In the genomic region with DNA sequence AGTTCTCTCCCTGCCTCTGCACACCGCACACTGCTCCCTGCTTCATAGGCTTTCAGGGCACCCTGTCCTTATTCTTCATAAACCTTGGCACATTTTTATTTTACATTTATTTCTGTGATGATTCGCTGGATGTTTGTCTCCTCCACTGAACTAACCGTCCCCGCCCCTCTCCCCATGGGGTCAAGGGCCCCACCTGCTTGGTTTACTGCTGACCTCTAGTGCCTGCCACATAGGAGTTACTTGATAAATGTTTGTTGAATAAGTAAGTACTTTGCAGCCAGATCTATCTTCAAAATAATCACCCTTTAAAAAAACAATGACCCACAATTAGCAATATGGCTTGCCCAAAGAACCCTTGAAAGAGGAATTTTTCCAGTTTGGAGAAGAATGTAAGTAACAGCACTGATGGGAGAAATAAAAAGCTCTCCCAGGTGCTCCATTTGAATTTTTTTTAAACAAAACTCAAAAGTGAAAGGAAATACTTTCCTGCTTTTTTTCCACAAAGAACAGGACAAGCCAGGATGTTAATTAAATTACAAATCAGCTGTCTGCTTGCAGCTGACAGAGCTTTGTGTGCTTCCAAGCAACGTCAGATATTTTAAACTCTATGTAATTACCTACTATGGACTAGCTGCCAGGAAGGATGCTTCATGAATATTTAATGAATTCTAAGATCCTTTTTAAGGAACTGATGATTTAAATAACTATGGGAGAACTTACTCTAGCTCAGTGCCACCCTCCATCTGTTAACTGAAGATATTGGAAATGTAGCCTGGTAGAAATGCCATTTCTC, we compare ENCODE assay signal across 15 cellular contexts.
DNase-seq lines count a peak whose midpoint lies in the region; ATAC-seq and TF ChIP-seq lines count a peak whose summit lies in the region.
"Had no signal": no experiment of that assay in that cellular context is flagged by ENCODE, and none has a peak within 500 bp of the region (broad histone marks: within the 10 kb centered on the region; RNA-seq: fewer than 3 reads in every experiment).

No MANE protein-coding gene starts in this region.

- intact Hi-C loops in left colon (cut with DNase I, micrococcal nuclease), result no loop called here
- intact Hi-C loops in heart right ventricle (cut with DNase I), result no loop called here
- intact Hi-C loops in natural killer cell (cut with micrococcal nuclease), result no loop called here

- H3K9me2 ChIP-seq in DOHH2 (replicated peaks; ENCODE audit: control insufficient read depth, low read length), result no peaks in the 10 kb centered on the region

- ATAC-seq in left colon (no peak), HG02884 (IDR thresholded peaks at IDR 0.05; ENCODE audit: unreplicated experiment) (no peak), heart right ventricle (no peak), natural killer cell (no peak)
- ATAC-seq: left cardiac atrium had no signal

- H3K4me1 ChIP-seq in DOHH2 (ENCODE audit: control insufficient read depth, low read length) (peaks cover 26% of the 10 kb centered on the region), heart right ventricle (no peaks in the 10 kb centered on the region)

- no peaks in the 10 kb centered on the region for H3K79me2 ChIP-seq in DOHH2 (ENCODE audit: control insufficient read depth, low read length)

- H3K27ac ChIP-seq in DOHH2 (ENCODE audit: low read depth, low read length) (no peak overlapping the region), heart right ventricle (no peak overlapping the region)
- H3K27ac ChIP-seq: BLaER1, coronary artery had no signal

- H3K9me3 Mint-ChIP-seq in natural killer cell, result peaks cover 11 to 12% of the 10 kb centered on the region in 2 donors

- H3K4me3 Mint-ChIP-seq in natural killer cell, result no peak overlapping the region
- H3K4me3 Mint-ChIP-seq: stimulated activated naive CD8-positive, alpha-beta T cell treated with anti-CD3 and anti-CD28 coated beads, Interleukin-15, Interleukin-2, amounts not matched to agents 100 ng/mL and 50 ng/mL, for 24 hours had no signal

- H3K4me2 ChIP-seq in DOHH2 (ENCODE audit: low read length), result 0 out of 2 replicates have a peak overlapping the region, but pooled peaks have one; percentile 9
- H3K4me2 ChIP-seq: BLaER1 had no signal

- peak; percentile 10 for TF ChIP-seq CTCF in DOHH2 (IDR thresholded peaks at IDR 0.05; ENCODE audit: low read depth, low read length, poor library complexity, severe bottlenecking)
- TF ChIP-seq CTCF in heart right ventricle (IDR thresholded peaks at IDR 0.05), result no peak
- TF ChIP-seq CTCF in natural killer cell (IDR thresholded peaks at IDR 0.05), result no peak

- H3K27me3 Mint-ChIP-seq in natural killer cell (ENCODE audit: low read depth in 2 of 2), result no peaks in the 10 kb centered on the region

- DNase-seq in NCI-H146 (lab: John Stamatoyannopoulos, UW) (peak; percentile 38), SK-N-DZ (ENCODE audit: low spot score) (peak; percentile 45), iPS-NIHi7 (ENCODE audit: extremely low spot score) (peak; percentile 58), left colon (no peak), heart right ventricle (no peak), natural killer cell (no peak)
- DNase-seq: activated effector memory CD4-positive, alpha-beta T cell treated with Interleukin-2 at 50 U/mL for 16 hours; erythroblast; left cardiac atrium; NCI-H1436 treated with DMSO at 0.1 percent for 48 hours had no signal

- 40 to 46% methylated on average over 5 of the region's 5 CpGs for WGBS in heart right ventricle, 2 donors

- no peaks in the 10 kb centered on the region for H4K20me1 ChIP-seq in DOHH2 (ENCODE audit: control insufficient read depth, insufficient read depth, low read depth, low read length)
- H4K20me1 ChIP-seq: BLaER1 had no signal

- H3F3A ChIP-seq in DOHH2 (ENCODE audit: control insufficient read depth, insufficient read depth), result no peaks in the 10 kb centered on the region

- no peak overlapping the region for H3K27ac Mint-ChIP-seq in natural killer cell
- H3K27ac Mint-ChIP-seq: stimulated activated naive CD8-positive, alpha-beta T cell treated with anti-CD3 and anti-CD28 coated beads, Interleukin-15, Interleukin-2, amounts not matched to agents 100 ng/mL and 50 ng/mL, for 24 hours had no signal

- no peaks in the 10 kb centered on the region for H3K4me1 Mint-ChIP-seq in natural killer cell

- no peaks in the 10 kb centered on the region for H3K36me3 Mint-ChIP-seq in natural killer cell

- H3K36me3 ChIP-seq in DOHH2 (ENCODE audit: control insufficient read depth, low read length) (no peaks in the 10 kb centered on the region), heart right ventricle (no peaks in the 10 kb centered on the region)
- H3K36me3 ChIP-seq: BLaER1 had no signal

- no peak overlapping the region for H3K4me3 ChIP-seq in DOHH2 (ENCODE audit: low read length)
- no peak overlapping the region for H3K4me3 ChIP-seq in heart right ventricle
- H3K4me3 ChIP-seq: BLaER1, coronary artery had no signal

- H3K27me3 ChIP-seq in DOHH2 (ENCODE audit: control insufficient read depth, low read length) (no peaks in the 10 kb centered on the region), heart right ventricle (no peaks in the 10 kb centered on the region)
- H3K27me3 ChIP-seq: BLaER1 had no signal

- H3K9me3 ChIP-seq in DOHH2 (ENCODE audit: control insufficient read depth, insufficient read depth, low read length) (no peaks in the 10 kb centered on the region), heart right ventricle (peaks cover 0 to 9% (median 0%) of the 10 kb centered on the region in 11 donors)
- H3K9me3 ChIP-seq: BLaER1 had no signal

Comparison
In these comparisons a context has a peak if more than half of its experiments do, and no peak if none do; other contexts are left out.
1. DNase-seq: peak in NCI-H146 (single experiment), SK-N-DZ (single experiment) and iPS-NIHi7 (single experiment); none in left colon (0 of 2), heart right ventricle (0 of 2) and natural killer cell (single experiment).